ENCODE assay signal across 16 cellular contexts in genomic region chr7:139058963-139059362, GRCh38. TPM values are rescaled to one million over a fixed set of nuclear protein-coding genes. Genes with fewer than 3 reads are reported as not detected.
DNase-seq lines count a peak whose midpoint lies in the region; ATAC-seq, FAIRE-seq and TF ChIP-seq lines count a peak whose summit lies in the region.
"Had no signal": no experiment of that assay in that cellular context is flagged by ENCODE, and none has a peak within 500 bp of the region (broad histone marks: within the 10 kb centered on the region; RNA-seq: fewer than 3 reads in every experiment).

No MANE protein-coding gene starts in this region.

- H3K36me3 Mint-ChIP-seq in astrocyte (ENCODE audit: low read depth, unreplicated experiment): peaks cover 26% of the 10 kb centered on the region

- intact Hi-C loops in Right ventricle myocardium inferior (cut with DNase I) (no loop called here), cardiac septum (cut with DNase I) (no loop called here), left ventricle myocardium superior (cut with micrococcal nuclease) (no loop called here), kidney (cut with DNase I) (no loop called here)

- 28 to 37% methylated on average over 5 of the region's 5 CpGs for WGBS in upper lobe of left lung, 2 donors

- no peak for TF ChIP-seq CTCF in astrocyte (IDR thresholded peaks at IDR 0.05; ENCODE audit: insufficient read depth, low read depth, low read length)
- TF ChIP-seq CTCF in upper lobe of left lung (IDR thresholded peaks at IDR 0.05): no peak
- no peak for TF ChIP-seq CTCF in kidney (IDR thresholded peaks at IDR 0.05; ENCODE audit: borderline replicate concordance, extremely low read depth, insufficient read depth)

- H3K4me2 ChIP-seq in astrocyte (ENCODE audit: low read length): no peak overlapping the region
- H3K4me2 ChIP-seq: PC-9 had no signal

- H3K36me3 ChIP-seq in astrocyte (ENCODE audit: insufficient read depth, low read length) (peaks cover 3% of the 10 kb centered on the region), upper lobe of left lung (peaks cover 13 to 92% (median 58%) of the 10 kb centered on the region in 4 donors), kidney (ENCODE audit: control insufficient read depth in 1 of 2, insufficient read depth in 2 of 2, low read length in 2 of 2) (peaks cover 26 to 38% of the 10 kb centered on the region in 2 donors)

- H4K20me1 ChIP-seq in astrocyte (ENCODE audit: insufficient read depth, low read length): no peaks in the 10 kb centered on the region

- no peak overlapping the region for H3K4me3 ChIP-seq in astrocyte (ENCODE audit: insufficient read depth, low read depth, low read length)
- H3K4me3 ChIP-seq in upper lobe of left lung: no peak overlapping the region
- no peak overlapping the region for H3K4me3 ChIP-seq in kidney (ENCODE audit: low read length in 2 of 2)
- H3K4me3 ChIP-seq: PC-9 had no signal

- no peaks in the 10 kb centered on the region for H3K79me2 ChIP-seq in astrocyte (ENCODE audit: insufficient read depth, low read length)

- no peaks in the 10 kb centered on the region for H3K27me3 Mint-ChIP-seq in astrocyte (ENCODE audit: low read depth, unreplicated experiment)
- H3K27me3 Mint-ChIP-seq: T-cell had no signal

- H3K4me3 Mint-ChIP-seq in astrocyte (ENCODE audit: unreplicated experiment): no peak overlapping the region
- H3K4me3 Mint-ChIP-seq: T-cell had no signal

- H3K27ac Mint-ChIP-seq in astrocyte (ENCODE audit: unreplicated experiment): no peak overlapping the region

- ATAC-seq in Right ventricle myocardium inferior: peak; percentile 42
- peak; percentile 86 for ATAC-seq in left ventricle myocardium superior
- peak in 1 of 2 donors; percentile 89 for ATAC-seq in upper lobe of left lung (ENCODE audit: low FRiP score in 2 of 2)
- no peak for ATAC-seq in GM21360 (IDR thresholded peaks at IDR 0.05; ENCODE audit: unreplicated experiment)
- ATAC-seq: activated CD4-positive, CD25-positive, alpha-beta regulatory T cell treated with anti-CD3 and anti-CD28 coated beads, Interleukin-2, amount 50 U/mL, for 24 hours; T-cell had no signal

- H3K4me1 ChIP-seq in astrocyte (ENCODE audit: insufficient read depth, low read length): no peaks in the 10 kb centered on the region
- H3K4me1 ChIP-seq in upper lobe of left lung: peaks cover 0 to 15% (median 8%) of the 10 kb centered on the region in 4 donors
- no peaks in the 10 kb centered on the region for H3K4me1 ChIP-seq in kidney (ENCODE audit: control insufficient read depth in 1 of 2, insufficient read depth in 1 of 2, low read depth in 1 of 2, low read length in 2 of 2)

- peaks cover 2% of the 10 kb centered on the region for H3K9me3 Mint-ChIP-seq in astrocyte (ENCODE audit: unreplicated experiment)
- H3K9me3 Mint-ChIP-seq: T-cell had no signal

- H3K27me3 ChIP-seq in astrocyte (ENCODE audit: insufficient read depth, low read length) (no peaks in the 10 kb centered on the region), upper lobe of left lung (no peaks in the 10 kb centered on the region)

- H3K27ac ChIP-seq in astrocyte (ENCODE audit: low read depth, low read length) (no peak overlapping the region), upper lobe of left lung (peak overlapping the region; percentile 48 to 71 (median 56)), kidney (ENCODE audit: low read depth in 2 of 2, low read length in 2 of 2) (peak overlapping the region in 1 of 2 donors; percentile 27)
- H3K27ac ChIP-seq: PC-9 had no signal

- no peak for FAIRE-seq in astrocyte (lab: Jason Lieb, UNC)
- FAIRE-seq in kidney (lab: Jason Lieb, UNC): no peak
- FAIRE-seq: colon had no signal

- H3K9ac ChIP-seq in astrocyte (ENCODE audit: low read length) (no peak overlapping the region), kidney (ENCODE audit: low read length in 2 of 2) (no peak overlapping the region)

- no peak for TF ChIP-seq POLR2A in upper lobe of left lung (IDR thresholded peaks at IDR 0.05)

- DNase-seq in Right ventricle myocardium inferior (ENCODE audit: missing footprints): no peak
- DNase-seq in cardiac septum (ENCODE audit: low spot score): no peak
- peak; percentile 28 for DNase-seq in astrocyte (ENCODE audit: low read depth)
- no peak for DNase-seq in left ventricle myocardium superior
- no peak for DNase-seq in upper lobe of left lung
- DNase-seq in putamen (ENCODE audit: low spot score): no peak
- DNase-seq in kidney: no peak
- DNase-seq: activated gamma-delta T cell treated with Interleukin-2 at 50 U/mL for 16 hours; MM.1S; PC-9; stimulated activated CD4-positive, alpha-beta T cell treated with anti-CD3 and anti-CD28 coated beads, Interleukin-4, amount 100 ng/mL, for 24 hours; stimulated activated naive CD4-positive, alpha-beta T cell; T-cell had no signal

- H3K9me3 ChIP-seq in astrocyte (ENCODE audit: insufficient read depth, low read depth, low read length): no peaks in the 10 kb centered on the region
- no peaks in the 10 kb centered on the region for H3K9me3 ChIP-seq in upper lobe of left lung
- no peaks in the 10 kb centered on the region for H3K9me3 ChIP-seq in kidney (ENCODE audit: control insufficient read depth in 1 of 2, low read length in 2 of 2)

- TF ChIP-seq EP300 in upper lobe of left lung (IDR thresholded peaks at IDR 0.05): no peak

- H3K4me1 Mint-ChIP-seq in astrocyte (ENCODE audit: low read depth, unreplicated experiment): no peaks in the 10 kb centered on the region

- no peak overlapping the region for H2AFZ ChIP-seq in astrocyte (ENCODE audit: low read depth, low read length)
- H2AFZ ChIP-seq: PC-9 had no signal

RNA-seq across cellular contexts. Expression of gene ZC3HAV1L, which starts 23.1 kb away (rescaled TPM):
- 4.0 TPM for total RNA-seq in Right ventricle myocardium inferior
- total RNA-seq in cardiac septum: 3.2 TPM
- 11.9 and 12.3 TPM in 2 replicates for total RNA-seq in astrocyte
- total RNA-seq in left ventricle myocardium superior: 3.1 TPM
- 10 to 100 TPM in 2 of 6 donors, 1 to 10 TPM in 4; 3.4 to 12.6 (median 8.3) TPM for total RNA-seq in upper lobe of left lung
- 16.1 TPM for total RNA-seq in kidney
- polyA plus RNA-seq in kidney (ENCODE audit: insufficient read depth, low read depth, low replicate concordance): 0.37 TPM

RNA-seq across cellular contexts. Expression of gene ZC3HAV1, which starts 50.6 kb away (rescaled TPM):
- total RNA-seq in Right ventricle myocardium inferior: 8.0 TPM
- total RNA-seq in cardiac septum: 6.8 TPM
- total RNA-seq in astrocyte: 63.0 and 63.8 TPM in 2 replicates
- 7.1 TPM for total RNA-seq in left ventricle myocardium superior
- 10 to 100 TPM; 30.2 to 47.6 (median 33.5) TPM for total RNA-seq in upper lobe of left lung
- total RNA-seq in kidney: 40.2 TPM
- 11.1 TPM for polyA plus RNA-seq in kidney (ENCODE audit: insufficient read depth, low read depth, low replicate concordance)
